Comparison of ENCODE assay signal across 25 cellular contexts in genomic region chr5:79295096-79295495, GRCh38.
"Had no signal": no experiment of that assay in that cellular context is flagged by ENCODE, and none has a peak within 500 bp of the region (broad histone marks: within the 10 kb centered on the region; RNA-seq: fewer than 3 reads in every experiment).

No MANE protein-coding gene starts in this region.

- H3K9me3 ChIP-seq: esophagus squamous epithelium, gastrocnemius medialis, left ventricle myocardium inferior, ovary, psoas muscle, right atrium auricular region, thoracic aorta, vagina had no signal

- H3K9me3 Mint-ChIP-seq: activated CD4-positive, alpha-beta T cell treated with anti-CD3 and anti-CD28 coated beads, Interleukin-2, amount 10 ng/mL, durations not matched to agents 7 days and 5 days; activated CD8-positive, alpha-beta T cell treated with anti-CD3 and anti-CD28 coated beads for 36 hours; activated naive CD8-positive, alpha-beta T cell treated with anti-CD3 and anti-CD28 coated beads, Interleukin-2, amount 50 U/mL, for 24 hours; endodermal cell; natural killer cell; type B pancreatic cell had no signal

- H3K27ac Mint-ChIP-seq: activated CD4-positive, alpha-beta T cell treated with anti-CD3 and anti-CD28 coated beads, Interleukin-2, amount 10 ng/mL, durations not matched to agents 7 days and 5 days; activated CD8-positive, alpha-beta memory T cell treated with anti-CD3 and anti-CD28 coated beads, Interleukin-2, amount 10 ng/mL, durations not matched to agents 7 days and 5 days; activated CD8-positive, alpha-beta T cell treated with anti-CD3 and anti-CD28 coated beads for 36 hours; activated naive CD8-positive, alpha-beta T cell treated with anti-CD3 and anti-CD28 coated beads, Interleukin-2, amount 50 U/mL, for 24 hours; endodermal cell; natural killer cell; type B pancreatic cell had no signal

- H3K27me3 Mint-ChIP-seq: activated CD4-positive, alpha-beta T cell treated with anti-CD3 and anti-CD28 coated beads, Interleukin-2, amount 10 ng/mL, durations not matched to agents 7 days and 5 days; activated CD8-positive, alpha-beta memory T cell treated with anti-CD3 and anti-CD28 coated beads, Interleukin-2, amount 10 ng/mL, durations not matched to agents 7 days and 5 days; activated CD8-positive, alpha-beta T cell treated with anti-CD3 and anti-CD28 coated beads for 36 hours; activated naive CD8-positive, alpha-beta T cell treated with anti-CD3 and anti-CD28 coated beads, Interleukin-2, amount 50 U/mL, for 24 hours; type B pancreatic cell had no signal

- H3K4me3 ChIP-seq: esophagus squamous epithelium, gastrocnemius medialis, left ventricle myocardium inferior, ovary, psoas muscle, right atrium auricular region, thoracic aorta, vagina had no signal

- DNase-seq: activated CD4-positive, alpha-beta T cell treated with anti-CD3 and anti-CD28 coated beads, Interleukin-2, amount 10 ng/mL, durations not matched to agents 7 days and 5 days; activated CD4-positive, CD25-positive, alpha-beta regulatory T cell treated with anti-CD3 and anti-CD28 coated beads, Interleukin-2, amount 50 U/mL, for 72 hours; activated CD8-positive, alpha-beta memory T cell treated with anti-CD3 and anti-CD28 coated beads, Interleukin-2, amount 10 ng/mL, durations not matched to agents 7 days and 5 days; activated CD8-positive, alpha-beta T cell treated with anti-CD3 and anti-CD28 coated beads for 36 hours; activated effector memory CD4-positive, alpha-beta T cell treated with anti-CD3 and anti-CD28 coated beads, Interleukin-2, amount 50 U/mL, for 16 hours; activated naive CD4-positive, alpha-beta T cell treated with anti-CD3 and anti-CD28 coated beads, Interleukin-2, amount 50 U/mL, for 16 hours; activated naive CD8-positive, alpha-beta T cell treated with anti-CD3 and anti-CD28 coated beads, Interleukin-2, amount 50 U/mL, for 24 hours; activated T-cell treated with anti-CD3 and anti-CD28 coated beads for 4 hours; cortex of kidney; endodermal cell; esophagus squamous epithelium; gastrocnemius medialis; hippocampal formation; left ventricle myocardium inferior; midbrain; natural killer cell; ovary; psoas muscle; stimulated activated CD4-positive, alpha-beta T cell treated with anti-CD3 and anti-CD28 coated beads, Interleukin-4, amount 100 ng/mL, for 24 hours; stimulated activated naive CD4-positive, alpha-beta T cell treated with Interleukin-2 at 50 U/mL for 16 hours; WERI-Rb-1 had no signal

- H3K36me3 ChIP-seq: ovary, vagina had no signal

- H3K36me3 Mint-ChIP-seq: natural killer cell had no signal

- H3K4me1 ChIP-seq: esophagus squamous epithelium, psoas muscle, right atrium auricular region, vagina had no signal

- ATAC-seq: activated CD8-positive, alpha-beta memory T cell treated with anti-CD3 and anti-CD28 coated beads, Interleukin-2, amount 10 ng/mL, durations not matched to agents 7 days and 5 days; activated CD8-positive, alpha-beta T cell treated with anti-CD3 and anti-CD28 coated beads for 36 hours; activated naive CD8-positive, alpha-beta T cell treated with anti-CD3 and anti-CD28 coated beads, Interleukin-2, amount 50 U/mL, for 24 hours; gastrocnemius medialis; natural killer cell; psoas muscle had no signal

- H3K27me3 ChIP-seq: esophagus squamous epithelium, gastrocnemius medialis, ovary, right atrium auricular region, vagina had no signal

- H3K4me3 Mint-ChIP-seq: activated CD4-positive, alpha-beta T cell treated with anti-CD3 and anti-CD28 coated beads, Interleukin-2, amount 10 ng/mL, durations not matched to agents 7 days and 5 days; activated CD8-positive, alpha-beta memory T cell treated with anti-CD3 and anti-CD28 coated beads, Interleukin-2, amount 10 ng/mL, durations not matched to agents 7 days and 5 days; activated CD8-positive, alpha-beta T cell treated with anti-CD3 and anti-CD28 coated beads for 36 hours; activated naive CD8-positive, alpha-beta T cell treated with anti-CD3 and anti-CD28 coated beads, Interleukin-2, amount 50 U/mL, for 24 hours; endodermal cell; natural killer cell; type B pancreatic cell had no signal

- H3K4me1 Mint-ChIP-seq: activated CD4-positive, alpha-beta T cell treated with anti-CD3 and anti-CD28 coated beads, Interleukin-2, amount 10 ng/mL, durations not matched to agents 7 days and 5 days; activated naive CD8-positive, alpha-beta T cell treated with anti-CD3 and anti-CD28 coated beads, Interleukin-2, amount 50 U/mL, for 24 hours had no signal

- H3K27ac ChIP-seq: esophagus squamous epithelium, gastrocnemius medialis, left ventricle myocardium inferior, ovary, psoas muscle, right atrium auricular region, thoracic aorta, vagina, WERI-Rb-1 had no signal
